2 cellular contexts compared by ENCODE assay signal in genomic region chr6:35240838-35241801, GRCh38.
A peak's percentile ranks its signal among the peaks of the same experiment; 100 is the strongest.
TF ChIP-seq lines count a peak whose summit lies in the region.

No MANE protein-coding gene starts in this region.

TF ChIP-seq in HEK293, 187 proteins besides CTCF, POLR2A, EP300 and RAD21 (continues in another document):
- no peak for TF ChIP-seq ZNF639 (tag by site-specific recombination; IDR thresholded peaks at IDR 0.05)
- no peak for TF ChIP-seq KLF10 (tag by site-specific recombination; IDR thresholded peaks at IDR 0.05)
- no peak for TF ChIP-seq ZNF701 (tag by site-specific recombination; IDR thresholded peaks at IDR 0.05)
- TF ChIP-seq ZNF239 (tag by site-specific recombination; IDR thresholded peaks at IDR 0.05), result no peak
- TF ChIP-seq ZNF423 (tag by site-specific recombination; IDR thresholded peaks at IDR 0.05), result no peak
- TF ChIP-seq ZNF132 (tag by site-specific recombination; IDR thresholded peaks at IDR 0.05; ENCODE audit: borderline replicate concordance), result no peak
- no peak for TF ChIP-seq ZNF184 (tag by site-specific recombination; IDR thresholded peaks at IDR 0.05)
- no peak for TF ChIP-seq HOXD13 (CRISPR knock-in tag; IDR thresholded peaks at IDR 0.05; ENCODE audit: borderline replicate concordance)
- TF ChIP-seq ZBTB11 (tag by site-specific recombination; conservative IDR thresholded peaks at IDR 0.05; ENCODE audit: low read depth), result no peak
- TF ChIP-seq ZNF48 (tag by site-specific recombination; IDR thresholded peaks at IDR 0.05), result no peak
- TF ChIP-seq ZNF623 (tag by site-specific recombination; IDR thresholded peaks at IDR 0.05), result no peak
- TF ChIP-seq ZEB2 (tag by site-specific recombination; IDR thresholded peaks at IDR 0.05), result no peak; the same call in 1 of the 2 replicates
- TF ChIP-seq ZNF211 (tag by site-specific recombination; IDR thresholded peaks at IDR 0.05; ENCODE audit: low read depth), result no peak
- peak; percentile 32; the same call in 1 of the 2 replicates for TF ChIP-seq SCRT2 (tag by site-specific recombination; IDR thresholded peaks at IDR 0.05)
- TF ChIP-seq KLF17 (tag by site-specific recombination; IDR thresholded peaks at IDR 0.05), result peak; percentile 31; the same call in 1 of the 2 replicates
- no peak for TF ChIP-seq MEIS1 (CRISPR knock-in tag; IDR thresholded peaks at IDR 0.05; ENCODE audit: borderline replicate concordance)
- TF ChIP-seq ZSCAN30 (tag by site-specific recombination; IDR thresholded peaks at IDR 0.05), result 0 out of 2 replicates have a peak, but pooled peaks have one; percentile 27
- no peak for TF ChIP-seq ZNF394 (tag by site-specific recombination; IDR thresholded peaks at IDR 0.05; ENCODE audit: borderline replicate concordance)
- 0 out of 2 replicates have a peak, but pooled peaks have one; percentile 30 for TF ChIP-seq SP7 (tag by site-specific recombination; IDR thresholded peaks at IDR 0.05)
- no peak for TF ChIP-seq ZNF776 (tag by site-specific recombination; IDR thresholded peaks at IDR 0.05; ENCODE audit: borderline replicate concordance)
- no peak for TF ChIP-seq ZNF560 (tag by site-specific recombination; IDR thresholded peaks at IDR 0.05; ENCODE audit: borderline replicate concordance)
- no peak for TF ChIP-seq AEBP2 (tag by site-specific recombination; IDR thresholded peaks at IDR 0.05; ENCODE audit: borderline replicate concordance)
- TF ChIP-seq SP3 (tag by site-specific recombination; IDR thresholded peaks at IDR 0.05), result no peak
- TF ChIP-seq ZNF202 (tag by site-specific recombination; IDR thresholded peaks at IDR 0.05; ENCODE audit: borderline replicate concordance), result no peak
- TF ChIP-seq ZNF654 (tag by site-specific recombination; IDR thresholded peaks at IDR 0.05; ENCODE audit: low read depth), result peak; percentile 96
- no peak for TF ChIP-seq GLIS1 (tag by site-specific recombination; IDR thresholded peaks at IDR 0.05)
- TF ChIP-seq PRDM1 (tag by site-specific recombination; IDR thresholded peaks at IDR 0.05), result 0 out of 2 replicates have a peak, but pooled peaks have one; percentile 37
- no peak for TF ChIP-seq ZNF792 (tag by site-specific recombination; IDR thresholded peaks at IDR 0.05)
- TF ChIP-seq ZBTB1 (tag by site-specific recombination; IDR thresholded peaks at IDR 0.05), result no peak
- peak; percentile 92 for TF ChIP-seq ZNF2 (tag by site-specific recombination; IDR thresholded peaks at IDR 0.05)

TF ChIP-seq in H1, 55 proteins besides CTCF, POLR2A, EP300 and RAD21:
- TF ChIP-seq SIRT6 (IDR thresholded peaks at IDR 0.05; ENCODE audit: low read length), result no peak
- no peak for TF ChIP-seq RXRA (IDR thresholded peaks at IDR 0.05; ENCODE audit: insufficient read depth, low read depth, low read length)
- 0 out of 2 replicates have a peak, but pooled peaks have one; percentile 33 for TF ChIP-seq BRCA1 (IDR thresholded peaks at IDR 0.05; ENCODE audit: low read depth, low read length)
- peak; percentile 57 for TF ChIP-seq MAX (IDR thresholded peaks at IDR 0.05)
- no peak for TF ChIP-seq TAF7 (optimal IDR thresholded peaks at IDR 0.05; ENCODE audit: borderline replicate concordance, low read depth, low read length)
- peak; percentile 35; the same call in 1 of the 2 replicates for TF ChIP-seq YY1 (IDR thresholded peaks at IDR 0.05; ENCODE audit: low read depth, low read length)
- peak; percentile 53; the same call in 1 of the 2 replicates for TF ChIP-seq CHD2 (IDR thresholded peaks at IDR 0.05; ENCODE audit: low read length)
- no peak for TF ChIP-seq RBBP5 (IDR thresholded peaks at IDR 0.05; ENCODE audit: borderline replicate concordance, low read depth, low read length)
- no peak; the same call in 1 of the 2 replicates for TF ChIP-seq MAFK (IDR thresholded peaks at IDR 0.05; ENCODE audit: low read depth, low read length)
- no peak for TF ChIP-seq CBX8 (IDR thresholded peaks at IDR 0.05; ENCODE audit: borderline replicate concordance, low read depth, low read length)
- no peak for TF ChIP-seq SAP30 (IDR thresholded peaks at IDR 0.05; ENCODE audit: insufficient read depth, insufficient replicate concordance, low read length)
- TF ChIP-seq SIN3A (conservative IDR thresholded peaks at IDR 0.05 in 1 of 2, IDR thresholded peaks at IDR 0.05 in 1 of 2; ENCODE audit: low read depth in 1 of 2, low read length in 2 of 2), result peak in 1 of 2 experiments; percentile 76; a peak in 2 of 4 replicates
- TF ChIP-seq NANOG (IDR thresholded peaks at IDR 0.05; ENCODE audit: insufficient read depth, low read depth, low read length, poor library complexity, severe bottlenecking), result no peak
- no peak for TF ChIP-seq ASH2L (IDR thresholded peaks at IDR 0.05; ENCODE audit: low read length)
- TF ChIP-seq GABPA (IDR thresholded peaks at IDR 0.05; ENCODE audit: borderline replicate concordance, insufficient read depth, low read length), result 0 out of 2 replicates have a peak, but pooled peaks have one; percentile 37
- no peak for TF ChIP-seq TEAD4 (IDR thresholded peaks at IDR 0.05; ENCODE audit: low read depth, low read length)
- no peak for TF ChIP-seq CHD1 (IDR thresholded peaks at IDR 0.05; ENCODE audit: low read depth, low read length)
- peak; percentile 48 for TF ChIP-seq CREB1 (IDR thresholded peaks at IDR 0.05)
- no peak; the same call in 1 of the 2 replicates for TF ChIP-seq TBP (IDR thresholded peaks at IDR 0.05; ENCODE audit: low read depth, low read length)
- no peak for TF ChIP-seq ATF3 (IDR thresholded peaks at IDR 0.05; ENCODE audit: insufficient read depth, low read depth, low read length)
